Comparison of ENCODE assay signal across 8 cellular contexts in genomic region chr3:149151843-149152242, GRCh38. TPM values are rescaled to one million over a fixed set of nuclear protein-coding genes. Genes with fewer than 3 reads are reported as not detected.
A peak's percentile ranks its signal among the peaks of the same experiment; 100 is the strongest.
DNase-seq lines count a peak whose midpoint lies in the region; TF ChIP-seq lines count a peak whose summit lies in the region.
"Had no signal": no experiment of that assay in that cellular context is flagged by ENCODE, and none has a peak within 500 bp of the region (broad histone marks: within the 10 kb centered on the region; RNA-seq: fewer than 3 reads in every experiment).

No MANE protein-coding gene starts in this region.

- H3K27me3 Mint-ChIP-seq in chondrocyte (ENCODE audit: low read depth) (no peaks in the 10 kb centered on the region), nephron (ENCODE audit: low read depth) (no peaks in the 10 kb centered on the region)
- no peaks in the 10 kb centered on the region for H3K27me3 Mint-ChIP-seq in activated naive CD4-positive, alpha-beta T cell treated with anti-CD3 and anti-CD28 coated beads for 36 hours (ENCODE audit: low read depth)
- H3K27me3 Mint-ChIP-seq: T-helper 17 cell had no signal

- no peaks in the 10 kb centered on the region for H3K9me3 Mint-ChIP-seq in chondrocyte (ENCODE audit: low read depth)
- H3K9me3 Mint-ChIP-seq in nephron: no peaks in the 10 kb centered on the region
- H3K9me3 Mint-ChIP-seq in activated naive CD4-positive, alpha-beta T cell treated with anti-CD3 and anti-CD28 coated beads for 36 hours: no peaks in the 10 kb centered on the region

- H3K4me3 Mint-ChIP-seq in chondrocyte (ENCODE audit: unreplicated experiment) (no peak overlapping the region), nephron (no peak overlapping the region)
- H3K4me3 Mint-ChIP-seq in activated naive CD4-positive, alpha-beta T cell treated with anti-CD3 and anti-CD28 coated beads for 36 hours: no peak overlapping the region
- H3K4me3 Mint-ChIP-seq: T-helper 17 cell had no signal

- CTCF ChIA-PET in activated naive CD4-positive, alpha-beta T cell treated with anti-CD3 and anti-CD28 coated beads for 36 hours (lab: Charles Lee): interaction anchor here (0.9 kb wide), 1 partner anchor 21 kb away, joined by 3 read pairs; no protein-coding TSS in a partner anchor

- DNase-seq in GM04503 (ENCODE audit: low read depth): peak; percentile 31
- DNase-seq in LHCN-M2 (ENCODE audit: low read depth): peak; percentile 89
- DNase-seq in chondrocyte (ENCODE audit: low spot score): no peak
- no peak for DNase-seq in inferior parietal cortex (ENCODE audit: extremely low spot score)
- no peak for DNase-seq in activated naive CD4-positive, alpha-beta T cell treated with anti-CD3 and anti-CD28 coated beads for 36 hours
- DNase-seq in COR-L47 (lab: John Stamatoyannopoulos, UW): no peak
- DNase-seq: T-helper 17 cell had no signal

- H3K27ac Mint-ChIP-seq in chondrocyte (ENCODE audit: unreplicated experiment) (peak overlapping the region; percentile 2), nephron (peak overlapping the region in 2 of 3 experiments; percentile 23 to 75)
- no peak overlapping the region for H3K27ac Mint-ChIP-seq in activated naive CD4-positive, alpha-beta T cell treated with anti-CD3 and anti-CD28 coated beads for 36 hours

- intact Hi-C loops in activated naive CD4-positive, alpha-beta T cell treated with anti-CD3 and anti-CD28 coated beads for 36 hours (cut with micrococcal nuclease): loop anchor here (2.0 kb wide), 1 partner anchor 15 kb away; no protein-coding TSS in a partner anchor

- H3K4me1 Mint-ChIP-seq in chondrocyte (ENCODE audit: low read depth) (peaks cover 18% of the 10 kb centered on the region), nephron (no peaks in the 10 kb centered on the region)
- peaks cover 5% of the 10 kb centered on the region for H3K4me1 Mint-ChIP-seq in activated naive CD4-positive, alpha-beta T cell treated with anti-CD3 and anti-CD28 coated beads for 36 hours (ENCODE audit: low read depth)

- H3K36me3 Mint-ChIP-seq in chondrocyte (ENCODE audit: low read depth) (peaks cover 25% of the 10 kb centered on the region), nephron (ENCODE audit: low read depth) (peaks cover 34% of the 10 kb centered on the region)
- peaks cover 22% of the 10 kb centered on the region for H3K36me3 Mint-ChIP-seq in activated naive CD4-positive, alpha-beta T cell treated with anti-CD3 and anti-CD28 coated beads for 36 hours (ENCODE audit: low read depth)

- TF ChIP-seq CTCF in chondrocyte (IDR thresholded peaks at IDR 0.05): no peak
- no peak for TF ChIP-seq CTCF in nephron (IDR thresholded peaks at IDR 0.05; ENCODE audit: unreplicated experiment in 3 of 3)

RNA-seq across cellular contexts. Expression of gene HPS3, which starts 22.4 kb away (rescaled TPM):
- 29.0 and 32.1 TPM in 2 replicates for total RNA-seq in LHCN-M2 (2014; rRNA removed)
- polyA plus RNA-seq in LHCN-M2 (2012): 11.8 TPM
- 16.2 to 17.5 TPM (median 16.5 TPM) in 3 replicates for total RNA-seq in chondrocyte
- total RNA-seq in activated naive CD4-positive, alpha-beta T cell treated with anti-CD3 and anti-CD28 coated beads for 36 hours: 10 to 100 TPM; 11.5 to 13.5 TPM

Comparison
In these comparisons a context has a peak if more than half of its experiments do, and no peak if none do; other contexts are left out.
1. DNase-seq: peak in GM04503 (single experiment) and LHCN-M2 (single experiment); none in chondrocyte (single experiment), inferior parietal cortex (single experiment), activated naive CD4-positive, alpha-beta T cell treated with anti-CD3 and anti-CD28 coated beads for 36 hours (single experiment) and COR-L47 (single experiment).